Comparison of ENCODE assay signal across 12 cellular contexts in the genomic region with DNA sequence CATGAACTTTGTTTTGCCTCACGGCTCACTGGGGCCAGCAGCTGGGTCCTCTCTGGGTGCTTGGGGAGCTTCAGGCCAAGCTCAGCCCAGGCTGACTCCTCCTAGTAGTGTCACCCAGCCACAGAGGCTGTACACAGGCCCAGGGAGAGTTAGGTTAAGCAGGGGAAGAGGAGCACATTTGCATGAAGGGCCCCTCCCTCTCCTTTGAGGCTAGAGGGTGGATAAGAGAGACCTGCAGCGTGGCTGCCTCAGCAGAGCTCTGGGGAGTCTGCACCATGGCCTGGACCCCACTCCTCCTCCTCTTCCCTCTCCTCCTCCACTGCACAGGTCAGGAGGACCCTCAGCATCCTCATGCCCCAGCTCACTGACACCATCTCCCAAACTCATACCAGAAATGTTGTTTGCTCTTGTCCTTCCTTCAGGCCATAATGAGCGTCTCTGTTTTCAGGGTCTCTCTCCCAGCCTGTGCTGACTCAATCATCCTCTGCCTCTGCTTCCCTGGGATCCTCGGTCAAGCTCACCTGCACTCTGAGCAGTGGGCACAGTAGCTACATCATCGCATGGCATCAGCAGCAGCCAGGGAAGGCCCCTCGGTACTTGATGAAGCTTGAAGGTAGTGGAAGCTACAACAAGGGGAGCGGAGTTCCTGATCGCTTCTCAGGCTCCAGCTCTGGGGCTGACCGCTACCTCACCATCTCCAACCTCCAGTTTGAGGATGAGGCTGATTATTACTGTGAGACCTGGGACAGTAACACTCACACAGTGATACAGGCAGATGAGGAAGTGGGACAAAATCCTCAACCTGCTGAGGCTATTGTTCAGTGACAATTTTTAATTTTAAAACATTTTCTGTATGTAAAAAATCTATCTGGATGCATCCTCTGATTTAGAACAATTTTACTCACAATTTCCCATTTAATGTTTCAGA.
DNase-seq lines count a peak whose midpoint lies in the region; ATAC-seq, FAIRE-seq and TF ChIP-seq lines count a peak whose summit lies in the region.
"Had no signal": no experiment of that assay in that cellular context is flagged by ENCODE, and none has a peak within 500 bp of the region (broad histone marks: within the 10 kb centered on the region; RNA-seq: fewer than 3 reads in every experiment).

No MANE protein-coding gene starts in this region.

- TF ChIP-seq CTCF in Peyer's patch (IDR thresholded peaks at IDR 0.05) (no peak), colonic mucosa (IDR thresholded peaks at IDR 0.05) (no peak), neural progenitor cell (IDR thresholded peaks at IDR 0.05) (no peak)

- H3K27ac ChIP-seq in Peyer's patch = peak overlapping the region in 2 of 4 donors; percentile 10 to 76
- no peak overlapping the region for H3K27ac ChIP-seq in colonic mucosa
- H3K27ac ChIP-seq in neural progenitor cell = no peak overlapping the region

- no peak overlapping the region for H3K4me2 ChIP-seq in neural progenitor cell

- TF ChIP-seq POLR2A in GM12892 (IDR thresholded peaks at IDR 0.05; ENCODE audit: low read depth, low read length) = peak; percentile 83
- TF ChIP-seq POLR2A in Peyer's patch (IDR thresholded peaks at IDR 0.05) = no peak

- no peaks in the 10 kb centered on the region for H3K36me3 Mint-ChIP-seq in activated T-helper 17 cell treated with anti-CD3 and anti-CD28 coated beads, Interleukin-2, amount 50 U/mL, for 72 hours (ENCODE audit: low read depth)
- H3K36me3 Mint-ChIP-seq in neural progenitor cell = no peaks in the 10 kb centered on the region

- no peak overlapping the region for H3K4me3 ChIP-seq in Peyer's patch
- H3K4me3 ChIP-seq in colonic mucosa = no peak overlapping the region
- no peak overlapping the region for H3K4me3 ChIP-seq in neural progenitor cell

- no peaks in the 10 kb centered on the region for H3K36me3 ChIP-seq in Peyer's patch
- no peaks in the 10 kb centered on the region for H3K36me3 ChIP-seq in colonic mucosa
- no peaks in the 10 kb centered on the region for H3K36me3 ChIP-seq in neural progenitor cell

- peak; percentile 43 for DNase-seq in GM12892 (ENCODE audit: insufficient read length)
- peak in 2 of 3 donors; percentile 82 to 86 for DNase-seq in Peyer's patch
- DNase-seq in DMS 273 treated with DMSO at 0.1 percent for 48 hours (lab: John Stamatoyannopoulos, UW) = no peak
- no peak for DNase-seq in colonic mucosa
- DNase-seq in neural progenitor cell (ENCODE audit: low spot score) = no peak
- DNase-seq: CD4-positive, alpha-beta T cell; midbrain; NCI-H524 treated with DMSO at 0.1 percent for 48 hours had no signal

- ATAC-seq in GM19438 (IDR thresholded peaks at IDR 0.05; ENCODE audit: low read depth, unreplicated experiment) (peak; percentile 82), HG02981 (IDR thresholded peaks at IDR 0.05; ENCODE audit: unreplicated experiment) (peak; percentile 74)
- ATAC-seq in activated T-helper 17 cell treated with anti-CD3 and anti-CD28 coated beads, Interleukin-2, amount 50 U/mL, for 72 hours (replicated peaks) = no peak

- H3K27me3 Mint-ChIP-seq in activated T-helper 17 cell treated with anti-CD3 and anti-CD28 coated beads, Interleukin-2, amount 50 U/mL, for 72 hours = peaks cover 15% of the 10 kb centered on the region
- H3K27me3 Mint-ChIP-seq in neural progenitor cell (ENCODE audit: insufficient read depth, low read depth) = peaks cover 25% of the 10 kb centered on the region

- intact Hi-C loops in colonic mucosa (cut with DNase I) = no loop called here

- H3K4me1 Mint-ChIP-seq in activated T-helper 17 cell treated with anti-CD3 and anti-CD28 coated beads, Interleukin-2, amount 50 U/mL, for 72 hours = no peaks in the 10 kb centered on the region
- peaks cover 2% of the 10 kb centered on the region for H3K4me1 Mint-ChIP-seq in neural progenitor cell

- peak; percentile 96 for FAIRE-seq in GM12892 (lab: Jason Lieb, UNC)

- H3K79me2 ChIP-seq in neural progenitor cell (ENCODE audit: low read depth) = no peaks in the 10 kb centered on the region

- H3K4me1 ChIP-seq in Peyer's patch = peaks cover 0 to 11% (median 2%) of the 10 kb centered on the region in 4 donors
- no peaks in the 10 kb centered on the region for H3K4me1 ChIP-seq in colonic mucosa
- H3K4me1 ChIP-seq in neural progenitor cell = no peaks in the 10 kb centered on the region

- H3F3A ChIP-seq in neural progenitor cell (ENCODE audit: low read depth) = no peaks in the 10 kb centered on the region

- H3K9ac ChIP-seq in colonic mucosa (ENCODE audit: low read depth in 2 of 2, low read length in 2 of 2) (no peak overlapping the region), neural progenitor cell (no peak overlapping the region)

- no peaks in the 10 kb centered on the region for H3K9me3 ChIP-seq in Peyer's patch
- no peaks in the 10 kb centered on the region for H3K9me3 ChIP-seq in colonic mucosa
- H3K9me3 ChIP-seq in neural progenitor cell (ENCODE audit: low read depth) = no peaks in the 10 kb centered on the region

- H2AFZ ChIP-seq in neural progenitor cell (replicated peaks) = no peak overlapping the region

- no peaks in the 10 kb centered on the region for H3K27me3 ChIP-seq in Peyer's patch
- H3K27me3 ChIP-seq in colonic mucosa = no peaks in the 10 kb centered on the region
- H3K27me3 ChIP-seq in neural progenitor cell = peaks cover 92% of the 10 kb centered on the region

- H4K20me1 ChIP-seq in neural progenitor cell (ENCODE audit: low read depth) = no peaks in the 10 kb centered on the region

- no peak overlapping the region for H3K4me3 Mint-ChIP-seq in activated T-helper 17 cell treated with anti-CD3 and anti-CD28 coated beads, Interleukin-2, amount 50 U/mL, for 72 hours
- no peak overlapping the region for H3K4me3 Mint-ChIP-seq in neural progenitor cell
- H3K4me3 Mint-ChIP-seq: activated T-helper 1 cell treated with anti-CD3 and anti-CD28 coated beads, Interleukin-12 subunit alpha, Interleukin-12 subunit beta, Interleukin-2, Interleukin-4 antibody, amounts not matched to agents 30 ng/mL and 10 ng/mL and 1 ng/mL, durations not matched to agents 14 hours and 24 hours and 36 hours; CD4-positive, alpha-beta T cell had no signal

- no peak overlapping the region for H3K27ac Mint-ChIP-seq in activated T-helper 17 cell treated with anti-CD3 and anti-CD28 coated beads, Interleukin-2, amount 50 U/mL, for 72 hours
- no peak overlapping the region for H3K27ac Mint-ChIP-seq in neural progenitor cell
- H3K27ac Mint-ChIP-seq: activated T-helper 1 cell treated with anti-CD3 and anti-CD28 coated beads, Interleukin-12 subunit alpha, Interleukin-12 subunit beta, Interleukin-2, Interleukin-4 antibody, amounts not matched to agents 30 ng/mL and 10 ng/mL and 1 ng/mL, durations not matched to agents 14 hours and 24 hours and 36 hours; CD4-positive, alpha-beta T cell had no signal

- H3K9me3 Mint-ChIP-seq in activated T-helper 17 cell treated with anti-CD3 and anti-CD28 coated beads, Interleukin-2, amount 50 U/mL, for 72 hours = no peaks in the 10 kb centered on the region
- H3K9me3 Mint-ChIP-seq in neural progenitor cell = no peaks in the 10 kb centered on the region
- H3K9me3 Mint-ChIP-seq: activated T-helper 1 cell treated with anti-CD3 and anti-CD28 coated beads, Interleukin-12 subunit alpha, Interleukin-12 subunit beta, Interleukin-2, Interleukin-4 antibody, amounts not matched to agents 30 ng/mL and 10 ng/mL and 1 ng/mL, durations not matched to agents 14 hours and 24 hours and 36 hours; CD4-positive, alpha-beta T cell had no signal

Comparison
In these comparisons a context has a peak if more than half of its experiments do, and no peak if none do; other contexts are left out.
1. DNase-seq: peak in GM12892 (single experiment) and Peyer's patch (2 of 3); none in DMS 273 treated with DMSO at 0.1 percent for 48 hours (single experiment), colonic mucosa (single experiment) and neural progenitor cell (single experiment).